ENCODE assay signal across 30 cellular contexts in genomic region chr1:152519876-152520275, GRCh38. TPM values are rescaled to one million over a fixed set of nuclear protein-coding genes. Genes with fewer than 3 reads are reported as not detected.
DNase-seq lines count a peak whose midpoint lies in the region; ATAC-seq and TF ChIP-seq lines count a peak whose summit lies in the region.
"Had no signal": no experiment of that assay in that cellular context is flagged by ENCODE, and none has a peak within 500 bp of the region (broad histone marks: within the 10 kb centered on the region; RNA-seq: fewer than 3 reads in every experiment).

No MANE protein-coding gene starts in this region.

- H3K36me3 ChIP-seq in tibial nerve: no peaks in the 10 kb centered on the region
- H3K36me3 ChIP-seq: right atrium auricular region, SJSA1, spleen had no signal

- no peak for ATAC-seq in HG03469 (IDR thresholded peaks at IDR 0.05; ENCODE audit: unreplicated experiment)
- ATAC-seq: activated CD4-positive, alpha-beta T cell treated with anti-CD3 and anti-CD28 coated beads for 36 hours; activated naive CD8-positive, alpha-beta T cell treated with anti-CD3 and anti-CD28 coated beads, Interleukin-2, amount 50 U/mL, for 24 hours; HCT116; K562; natural killer cell treated with Interleukin-12 subunit alpha and Interleukin-12 subunit beta and Interleukin-15 and Interleukin-18, amount 100 ng/mL, for 72 hours had no signal

- 54 to 72% methylated on average over 1 of the region's 1 CpG for WGBS in tibial nerve, 2 donors

- H3K27ac ChIP-seq in epithelial cell of prostate (peak overlapping the region; percentile 86), tibial nerve (no peak overlapping the region)
- H3K27ac ChIP-seq: C4-2B, parathyroid adenoma, right atrium auricular region, SJSA1 had no signal

- peaks cover 0 to 13% (median 0%) of the 10 kb centered on the region in 4 donors for H3K9me3 ChIP-seq in tibial nerve
- H3K9me3 ChIP-seq: SJSA1 had no signal

- TF ChIP-seq EP300 in tibial nerve (IDR thresholded peaks at IDR 0.05): no peak

- no peak overlapping the region for H3K4me3 ChIP-seq in tibial nerve
- H3K4me3 ChIP-seq: K562, right atrium auricular region, SJSA1, spleen had no signal

- peak; percentile 70 for DNase-seq in HT1080 (ENCODE audit: low read depth)
- peak; percentile 80 for DNase-seq in NOMO-1 treated with DMSO at 0.1 percent for 48 hours (lab: John Stamatoyannopoulos, UW; ENCODE audit: unreplicated experiment)
- DNase-seq in epithelial cell of prostate (ENCODE audit: low read depth, low spot score): no peak
- DNase-seq in pons (ENCODE audit: low spot score): peak; percentile 71
- DNase-seq in tibial nerve (ENCODE audit: low spot score in 2 of 2): no peak
- DNase-seq in nucleus accumbens (lab: John Stamatoyannopoulos, UW): no peak
- DNase-seq: activated CD4-positive, alpha-beta T cell treated with anti-CD3 and anti-CD28 coated beads for 36 hours; activated gamma-delta T cell; activated naive CD8-positive, alpha-beta T cell treated with anti-CD3 and anti-CD28 coated beads, Interleukin-2, amount 50 U/mL, for 24 hours; activated T-cell treated with anti-CD3 and anti-CD28 coated beads for 4 hours; Calu3; DMS79 treated with DMSO at 0.1 percent for 48 hours; islet precursor cell; MM.1S; NCI-H1694 treated with DMSO at 0.1 percent for 48 hours; NCI-H524; NK-92 treated with Interleukin-12 subunit alpha and Interleukin-12 subunit beta, amount 100 ng/mL, for 24 hours; spleen; stimulated activated CD4-positive, alpha-beta T cell treated with anti-CD3 and anti-CD28 coated beads, Interleukin-2, amount 100 ng/mL, for 48 hours had no signal

- no peak for TF ChIP-seq POLR2A in tibial nerve (IDR thresholded peaks at IDR 0.05)

- H3K4me1 ChIP-seq in tibial nerve: peaks cover 0 to 9% (median 4%) of the 10 kb centered on the region in 4 donors
- H3K4me1 ChIP-seq: parathyroid adenoma, SJSA1 had no signal

- no peak for TF ChIP-seq CTCF in tibial nerve (IDR thresholded peaks at IDR 0.05)

- peaks cover 0 to 22% of the 10 kb centered on the region in 2 donors for H3K27me3 ChIP-seq in tibial nerve
- H3K27me3 ChIP-seq: right atrium auricular region had no signal

RNA-seq across cellular contexts. Expression of gene CRCT1, which starts 5.6 kb away (rescaled TPM):
- not detected in 2 replicates for total RNA-seq in HT1080 (2014; rRNA removed; shearing (Covaris generic))
- polyA plus RNA-seq in HT1080 (2015; cell fraction: cytosol; rRNA removed): 0.13 TPM in 1 of 2 replicates, not detected in the other
- not detected in 2 replicates for polyA plus RNA-seq in HT1080 (2015; cell fraction: nucleus; rRNA removed)
- total RNA-seq in tibial nerve: not detected
- total RNA-seq: activated CD4-positive, alpha-beta T cell treated with anti-CD3 and anti-CD28 coated beads for 36 hours; Calu3; dermis microvascular lymphatic vessel endothelial cell; K562; natural killer cell treated with Interleukin-12 subunit alpha and Interleukin-12 subunit beta and Interleukin-15 and Interleukin-18, amount 100 ng/mL, for 72 hours; right atrium auricular region; SJSA1; spleen; subcutaneous adipose tissue had no signal
- polyA plus RNA-seq: AG04450, K562 had no signal

RNA-seq across cellular contexts. Expression of gene LCE5A, which starts 9.3 kb away (rescaled TPM):
- total RNA-seq in HT1080 (2014; rRNA removed; shearing (Covaris generic)): not detected in 2 replicates
- not detected in 2 replicates for polyA plus RNA-seq in HT1080 (2015; cell fraction: cytosol; rRNA removed)
- not detected in 2 replicates for polyA plus RNA-seq in HT1080 (2015; cell fraction: nucleus; rRNA removed)
- not detected for total RNA-seq in tibial nerve
- total RNA-seq: activated CD4-positive, alpha-beta T cell treated with anti-CD3 and anti-CD28 coated beads for 36 hours; Calu3; dermis microvascular lymphatic vessel endothelial cell; K562; natural killer cell treated with Interleukin-12 subunit alpha and Interleukin-12 subunit beta and Interleukin-15 and Interleukin-18, amount 100 ng/mL, for 72 hours; right atrium auricular region; SJSA1; spleen; subcutaneous adipose tissue had no signal
- polyA plus RNA-seq: AG04450, K562, spleen had no signal

RNA-seq across cellular contexts. Expression of gene LCE3E, which starts 46.7 kb away (rescaled TPM):
- not detected in 2 replicates for total RNA-seq in HT1080 (2014; rRNA removed; shearing (Covaris generic))
- not detected in 2 replicates for polyA plus RNA-seq in HT1080 (2015; cell fraction: cytosol; rRNA removed)
- polyA plus RNA-seq in HT1080 (2015; cell fraction: nucleus; rRNA removed): not detected in 2 replicates
- not detected for total RNA-seq in tibial nerve
- total RNA-seq: activated CD4-positive, alpha-beta T cell treated with anti-CD3 and anti-CD28 coated beads for 36 hours; Calu3; dermis microvascular lymphatic vessel endothelial cell; K562; natural killer cell treated with Interleukin-12 subunit alpha and Interleukin-12 subunit beta and Interleukin-15 and Interleukin-18, amount 100 ng/mL, for 72 hours; right atrium auricular region; SJSA1; spleen; subcutaneous adipose tissue had no signal
- polyA plus RNA-seq: AG04450, K562, spleen had no signal

Comparison
In these comparisons a context has a peak if more than half of its experiments do, and no peak if none do; other contexts are left out.
1. DNase-seq: peak in HT1080 (single experiment), NOMO-1 treated with DMSO at 0.1 percent for 48 hours (single experiment) and pons (single experiment); none in epithelial cell of prostate (single experiment), tibial nerve (0 of 2) and nucleus accumbens (0 of 56).